1 cellular context compared by ENCODE assay signal in genomic region chr12:27063250-27063851, GRCh38.
TF ChIP-seq lines count a peak whose summit lies in the region.

No MANE protein-coding gene starts in this region.

TF ChIP-seq in HepG2, 621 proteins besides CTCF, POLR2A, EP300 and RAD21:
- no peak for TF ChIP-seq TGIF2 (CRISPR knock-in tag; IDR thresholded peaks at IDR 0.05)
- TF ChIP-seq SOX6 (IDR thresholded peaks at IDR 0.05), result peak; percentile 24; the same call in 1 of the 2 replicates
- TF ChIP-seq SOX6 (CRISPR knock-in tag; IDR thresholded peaks at IDR 0.05), result no peak
TF ChIP-seq in HepG2: peak in this region for 1.
